In genomic region chr2:95278051-95278471, GRCh38 we compare ENCODE assay signal across 14 cellular contexts. TPM values are rescaled to one million over a fixed set of nuclear protein-coding genes. Genes with fewer than 3 reads are reported as not detected.
DNase-seq lines count a peak whose midpoint lies in the region; ATAC-seq, FAIRE-seq and TF ChIP-seq lines count a peak whose summit lies in the region.
"Had no signal": no experiment of that assay in that cellular context is flagged by ENCODE, and none has a peak within 500 bp of the region (broad histone marks: within the 10 kb centered on the region; RNA-seq: fewer than 3 reads in every experiment).

No MANE protein-coding gene starts in this region.

- no peak overlapping the region for H3K9ac ChIP-seq in astrocyte (ENCODE audit: low read length)
- H3K9ac ChIP-seq in keratinocyte (ENCODE audit: control insufficient read depth, extremely low read depth, insufficient read depth, low read length): peak overlapping the region; percentile 24

- FAIRE-seq in astrocyte (lab: Jason Lieb, UNC) (no peak), keratinocyte (lab: Jason Lieb, UNC) (peak; percentile 96)
- FAIRE-seq: islet of Langerhans had no signal

- CTCF ChIA-PET in T-cell (lab: Charles Lee): no interaction called here

- H4K20me1 ChIP-seq in astrocyte (ENCODE audit: insufficient read depth, low read length): no peaks in the 10 kb centered on the region
- H4K20me1 ChIP-seq in keratinocyte (ENCODE audit: control insufficient read depth, extremely low read depth, insufficient read depth, low read length): no peaks in the 10 kb centered on the region

- H3K27me3 ChIP-seq in astrocyte (ENCODE audit: insufficient read depth, low read length) (no peaks in the 10 kb centered on the region), keratinocyte (ENCODE audit: control insufficient read depth, extremely low read depth, insufficient read depth, low read length) (no peaks in the 10 kb centered on the region)

- H3K4me1 Mint-ChIP-seq in astrocyte (ENCODE audit: low read depth, unreplicated experiment): peaks cover 6% of the 10 kb centered on the region
- H3K4me1 Mint-ChIP-seq in T-cell: no peaks in the 10 kb centered on the region
- H3K4me1 Mint-ChIP-seq: activated CD8-positive, alpha-beta memory T cell treated with anti-CD3 and anti-CD28 coated beads, Interleukin-2, amount 10 ng/mL, durations not matched to agents 7 days and 5 days had no signal

- dilution Hi-C loops in keratinocyte (cut with MboI; ENCODE audit: extremely low pct_ligation_motif_present, low sequenced_read_pairs): no loop called here

- no peak for TF ChIP-seq CTCF in astrocyte (IDR thresholded peaks at IDR 0.05; ENCODE audit: insufficient read depth, low read depth, low read length)
- no peak for TF ChIP-seq CTCF in keratinocyte (optimal IDR thresholded peaks at IDR 0.05 in 1 of 3, IDR thresholded peaks at IDR 0.05 in 1 of 3, conservative IDR thresholded peaks at IDR 0.05 in 1 of 3; ENCODE audit: extremely low read depth in 1 of 3, insufficient read depth in 2 of 3, low read length in 3 of 3)

- H3K9me3 Mint-ChIP-seq in astrocyte (ENCODE audit: unreplicated experiment) (peaks cover 2% of the 10 kb centered on the region), T-cell (no peaks in the 10 kb centered on the region)
- H3K9me3 Mint-ChIP-seq: stimulated activated naive CD8-positive, alpha-beta T cell treated with anti-CD3 and anti-CD28 coated beads, Interleukin-15, Interleukin-2, amounts not matched to agents 100 ng/mL and 50 ng/mL, for 24 hours had no signal

- DNase-seq in A172 (ENCODE audit: low spot score) (peak; percentile 84), HCEC 1CT (peak; percentile 82), astrocyte (ENCODE audit: low read depth) (peak; percentile 81), keratinocyte (ENCODE audit: low read depth, low spot score) (no peak), T-cell (no peak), DMS153 (lab: John Stamatoyannopoulos, UW) (no peak)
- DNase-seq: activated CD8-positive, alpha-beta memory T cell treated with anti-CD3 and anti-CD28 coated beads, Interleukin-2, amount 10 ng/mL, durations not matched to agents 7 days and 5 days; C1 segment of cervical spinal cord; stimulated activated CD4-positive, alpha-beta T cell treated with anti-CD3 and anti-CD28 coated beads, Interleukin-2, amount 100 ng/mL, for 24 hours had no signal

- H3K27ac Mint-ChIP-seq in astrocyte (ENCODE audit: unreplicated experiment): no peak overlapping the region
- H3K27ac Mint-ChIP-seq in T-cell: no peak overlapping the region
- H3K27ac Mint-ChIP-seq: activated CD8-positive, alpha-beta memory T cell treated with anti-CD3 and anti-CD28 coated beads, Interleukin-2, amount 10 ng/mL, durations not matched to agents 7 days and 5 days; stimulated activated naive CD8-positive, alpha-beta T cell treated with anti-CD3 and anti-CD28 coated beads, Interleukin-15, Interleukin-2, amounts not matched to agents 100 ng/mL and 50 ng/mL, for 24 hours had no signal

- H2AFZ ChIP-seq in astrocyte (ENCODE audit: low read depth, low read length) (peak overlapping the region; percentile 18), keratinocyte (ENCODE audit: control insufficient read depth, low read length) (no peak overlapping the region)

- H3K4me3 Mint-ChIP-seq in astrocyte (ENCODE audit: unreplicated experiment) (no peak overlapping the region), T-cell (no peak overlapping the region)
- H3K4me3 Mint-ChIP-seq: activated CD8-positive, alpha-beta memory T cell treated with anti-CD3 and anti-CD28 coated beads, Interleukin-2, amount 10 ng/mL, durations not matched to agents 7 days and 5 days; stimulated activated naive CD8-positive, alpha-beta T cell treated with anti-CD3 and anti-CD28 coated beads, Interleukin-15, Interleukin-2, amounts not matched to agents 100 ng/mL and 50 ng/mL, for 24 hours had no signal

- no peaks in the 10 kb centered on the region for H3K36me3 ChIP-seq in astrocyte (ENCODE audit: insufficient read depth, low read length)
- H3K36me3 ChIP-seq in keratinocyte (ENCODE audit: control insufficient read depth in 2 of 2, extremely low read depth in 1 of 2, insufficient read depth in 2 of 2, low read length in 2 of 2): peaks cover 9 to 25% of the 10 kb centered on the region in 2 experiments

- H3K4me3 ChIP-seq in astrocyte (ENCODE audit: insufficient read depth, low read depth, low read length): no peak overlapping the region
- H3K4me3 ChIP-seq in keratinocyte (ENCODE audit: control insufficient read depth in 2 of 3, extremely low read depth in 1 of 3, insufficient read depth in 2 of 3, low read depth in 1 of 3, low read length in 3 of 3): no peak overlapping the region

- H3K79me2 ChIP-seq in astrocyte (ENCODE audit: insufficient read depth, low read length): no peaks in the 10 kb centered on the region
- H3K79me2 ChIP-seq in keratinocyte (ENCODE audit: control insufficient read depth, insufficient read depth, low read length): peaks cover 16% of the 10 kb centered on the region

- H3K9me3 ChIP-seq in astrocyte (ENCODE audit: insufficient read depth, low read depth, low read length): no peaks in the 10 kb centered on the region
- no peaks in the 10 kb centered on the region for H3K9me3 ChIP-seq in keratinocyte (ENCODE audit: control insufficient read depth, low read depth, low read length)

- H3K9me1 ChIP-seq in keratinocyte (ENCODE audit: control insufficient read depth, extremely low read depth, insufficient read depth, low read length): no peaks in the 10 kb centered on the region

- H3K27me3 Mint-ChIP-seq in astrocyte (ENCODE audit: low read depth, unreplicated experiment) (peaks cover 9% of the 10 kb centered on the region), T-cell (no peaks in the 10 kb centered on the region)
- H3K27me3 Mint-ChIP-seq: activated CD8-positive, alpha-beta memory T cell treated with anti-CD3 and anti-CD28 coated beads, Interleukin-2, amount 10 ng/mL, durations not matched to agents 7 days and 5 days; stimulated activated naive CD8-positive, alpha-beta T cell treated with anti-CD3 and anti-CD28 coated beads, Interleukin-15, Interleukin-2, amounts not matched to agents 100 ng/mL and 50 ng/mL, for 24 hours had no signal

- H3K4me2 ChIP-seq in astrocyte (ENCODE audit: low read length) (peak overlapping the region; percentile 30), keratinocyte (ENCODE audit: control insufficient read depth, extremely low read depth, insufficient read depth, low read depth, low read length) (peak overlapping the region; percentile 74)

- no peak overlapping the region for H3K27ac ChIP-seq in astrocyte (ENCODE audit: low read depth, low read length)
- peak overlapping the region; percentile 65 for H3K27ac ChIP-seq in keratinocyte (ENCODE audit: control insufficient read depth, insufficient read depth, low read length)

- H3K36me3 Mint-ChIP-seq in astrocyte (ENCODE audit: low read depth, unreplicated experiment) (no peaks in the 10 kb centered on the region), T-cell (no peaks in the 10 kb centered on the region)
- H3K36me3 Mint-ChIP-seq: activated CD8-positive, alpha-beta memory T cell treated with anti-CD3 and anti-CD28 coated beads, Interleukin-2, amount 10 ng/mL, durations not matched to agents 7 days and 5 days had no signal

- ATAC-seq in HG03354 (IDR thresholded peaks at IDR 0.05; ENCODE audit: poor library complexity, severe bottlenecking, unreplicated experiment): no peak
- ATAC-seq in T-cell (replicated peaks in 1 of 4): no peak
- no peak for ATAC-seq in GM21717 (IDR thresholded peaks at IDR 0.05; ENCODE audit: unreplicated experiment)
- ATAC-seq: activated CD8-positive, alpha-beta memory T cell treated with anti-CD3 and anti-CD28 coated beads, Interleukin-2, amount 10 ng/mL, durations not matched to agents 7 days and 5 days had no signal

- H3K4me1 ChIP-seq in astrocyte (ENCODE audit: insufficient read depth, low read length) (peaks cover 13% of the 10 kb centered on the region), keratinocyte (ENCODE audit: control insufficient read depth, extremely low read depth, insufficient read depth, low read length) (peaks cover 50% of the 10 kb centered on the region)

- POLR2A ChIA-PET in T-cell (lab: Charles Lee): no interaction called here

RNA-seq across cellular contexts. Expression of gene PROM2, which starts 3.8 kb away (rescaled TPM):
- 0.31 and 1.3 TPM in 2 replicates for total RNA-seq in A172 (2014; rRNA removed; shearing (Covaris generic))
- total RNA-seq in astrocyte (0.93 and 1.2 TPM in 2 replicates), T-cell (1 to 10 TPM in 2 of 5 donors, under 1 TPM in 3; 0.30 to 2.1 (median 0.40) TPM)
- 11.4 to 21.2 TPM (median 16.8 TPM) in 3 replicates for polyA plus RNA-seq in keratinocyte
- 21.9 TPM for polyA plus RNA-seq in keratinocyte (2011; ENCODE audit: low read depth)
- 13.3 and 15.6 TPM in 2 replicates for polyA plus RNA-seq in keratinocyte (2011; cell fraction: cytosol; rRNA removed)
- polyA plus RNA-seq in keratinocyte (2011; cell fraction: nucleus; rRNA removed): 83.3 and 112 TPM in 2 replicates
- polyA plus RNA-seq in keratinocyte (2012; ENCODE audit: low replicate concordance): 33.3 and 68.3 TPM in 2 replicates
- polyA minus RNA-seq in keratinocyte: 23.5 to 78.5 TPM (median 26.4 TPM) in 3 replicates
- 29.0 TPM for polyA minus RNA-seq in keratinocyte (2011; cell fraction: cytosol; rRNA and poly(A)+ RNA removed)
- 77.9 and 81.8 TPM in 2 replicates for polyA minus RNA-seq in keratinocyte (2011; cell fraction: nucleus; rRNA and poly(A)+ RNA removed)

RNA-seq across cellular contexts. Expression of gene KCNIP3, which starts 19.1 kb away (rescaled TPM):
- total RNA-seq in A172 (2014; rRNA removed; shearing (Covaris generic)): 3.8 and 7.3 TPM in 2 replicates
- total RNA-seq in astrocyte (0.68 and 1.5 TPM in 2 replicates), T-cell (not detected)
- 0.66 to 2.1 TPM (median 1.5 TPM) in 3 replicates for polyA plus RNA-seq in keratinocyte
- not detected for polyA plus RNA-seq in keratinocyte (2011; ENCODE audit: low read depth)
- 0.89 and 2.3 TPM in 2 replicates for polyA plus RNA-seq in keratinocyte (2011; cell fraction: cytosol; rRNA removed)
- polyA plus RNA-seq in keratinocyte (2011; cell fraction: nucleus; rRNA removed): 3.6 and 6.3 TPM in 2 replicates
- 1.1 and 2.5 TPM in 2 replicates for polyA plus RNA-seq in keratinocyte (2012; ENCODE audit: low replicate concordance)
- polyA minus RNA-seq in keratinocyte: 1.7 to 2.9 TPM (median 1.8 TPM) in 3 replicates
- 3.8 TPM for polyA minus RNA-seq in keratinocyte (2011; cell fraction: cytosol; rRNA and poly(A)+ RNA removed)
- 4.2 and 5.3 TPM in 2 replicates for polyA minus RNA-seq in keratinocyte (2011; cell fraction: nucleus; rRNA and poly(A)+ RNA removed)
- total RNA-seq: activated CD8-positive, alpha-beta memory T cell treated with anti-CD3 and anti-CD28 coated beads, Interleukin-2, amount 10 ng/mL, durations not matched to agents 7 days and 5 days had no signal
- polyA plus RNA-seq: neural cell had no signal

Comparison
In these comparisons a context has a peak if more than half of its experiments do, and no peak if none do; other contexts are left out.
1. DNase-seq: peak in A172 (single experiment), HCEC 1CT (single experiment) and astrocyte (single experiment); none in keratinocyte (single experiment), T-cell (0 of 34) and DMS153 (single experiment).